22 cellular contexts compared by ENCODE assay signal in the genomic region with DNA sequence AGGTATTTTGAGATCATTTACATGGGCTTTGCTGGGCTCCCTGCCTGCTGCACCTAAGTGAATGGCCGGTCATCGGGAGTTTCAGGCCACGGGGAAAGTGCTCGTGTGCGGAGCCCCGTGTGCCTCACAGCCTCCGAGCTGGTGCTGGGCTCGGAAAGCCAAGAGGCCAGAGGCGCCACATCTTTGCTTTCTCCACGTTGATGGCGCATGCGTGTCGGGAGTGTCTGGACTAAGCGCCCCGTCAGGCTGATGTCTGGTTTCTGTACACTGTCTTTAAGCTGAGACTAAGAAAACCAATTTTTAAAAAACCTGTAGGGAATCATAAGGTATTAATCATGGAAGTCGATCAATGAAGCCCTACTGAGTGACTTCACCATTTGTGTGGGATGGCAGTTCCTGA.
"Had no signal": no experiment of that assay in that cellular context is flagged by ENCODE, and none has a peak within 500 bp of the region (broad histone marks: within the 10 kb centered on the region; RNA-seq: fewer than 3 reads in every experiment).

No MANE protein-coding gene starts in this region.

- DNase-seq: cortex of kidney; dorsolateral prefrontal cortex; effector CD8-positive, alpha-beta T cell; heart right ventricle; hypothalamus; kidney glomerular epithelial cell; mammary epithelial cell; mucosa of descending colon; occipital lobe; pancreas; right lobe of liver; stimulated activated CD4-positive, alpha-beta T cell treated with anti-CD3 and anti-CD28 coated beads, Interleukin-4, amount 100 ng/mL, for 1 hour; stimulated activated CD8-positive, alpha-beta memory T cell treated with anti-CD3 and anti-CD28 coated beads, Interleukin-4, amount 100 ng/mL, for 48 hours had no signal

- H3K27ac ChIP-seq: heart right ventricle, neural progenitor cell, pancreas, right lobe of liver, testis, tibial nerve had no signal

- FAIRE-seq: frontal cortex, islet of Langerhans, pancreas had no signal

- H2AFZ ChIP-seq: neural progenitor cell had no signal

- H3K9me3 Mint-ChIP-seq: natural killer cell treated with Interleukin-12 subunit alpha and Interleukin-12 subunit beta and Interleukin-15 and Interleukin-18, amount 100 ng/mL, for 72 hours; neural progenitor cell; stimulated activated memory B cell treated with anti-CD40 and anti-IgM and Interleukin-4, amounts not matched to agents 10 μg/mL and 1 μg/mL and 100 μg/mL, for 72 hours; stimulated activated naive CD8-positive, alpha-beta T cell treated with anti-CD3 and anti-CD28 coated beads, Interleukin-15, Interleukin-2, amounts not matched to agents 100 ng/mL and 50 ng/mL, for 24 hours had no signal

- H3K4me3 ChIP-seq: dorsolateral prefrontal cortex, heart right ventricle, mucosa of descending colon, neural progenitor cell, pancreas, right lobe of liver, testis, tibial nerve had no signal

- H3K4me3 Mint-ChIP-seq: natural killer cell treated with Interleukin-12 subunit alpha and Interleukin-12 subunit beta and Interleukin-15 and Interleukin-18, amount 100 ng/mL, for 72 hours; neural progenitor cell; stimulated activated memory B cell treated with anti-CD40 and anti-IgM and Interleukin-4, amounts not matched to agents 10 μg/mL and 1 μg/mL and 100 μg/mL, for 72 hours; stimulated activated naive CD8-positive, alpha-beta T cell treated with anti-CD3 and anti-CD28 coated beads, Interleukin-15, Interleukin-2, amounts not matched to agents 100 ng/mL and 50 ng/mL, for 24 hours had no signal

- H3K4me1 ChIP-seq: pancreas, testis had no signal

- H3K9ac ChIP-seq: neural progenitor cell had no signal

- H3K27me3 ChIP-seq: dorsolateral prefrontal cortex, heart right ventricle, neural progenitor cell, pancreas, right lobe of liver, testis, tibial nerve had no signal

- H3K4me2 ChIP-seq: neural progenitor cell had no signal

- H3K4me1 Mint-ChIP-seq: stimulated activated memory B cell treated with anti-CD40 and anti-IgM and Interleukin-4, amounts not matched to agents 10 μg/mL and 1 μg/mL and 100 μg/mL, for 72 hours had no signal

- ATAC-seq: heart right ventricle; natural killer cell treated with Interleukin-12 subunit alpha and Interleukin-12 subunit beta and Interleukin-15 and Interleukin-18, amount 100 ng/mL, for 72 hours; pancreas; right lobe of liver; stimulated activated memory B cell treated with anti-CD40 and anti-IgM and Interleukin-4, amounts not matched to agents 10 μg/mL and 1 μg/mL and 100 μg/mL, for 72 hours had no signal

- H3K27ac Mint-ChIP-seq: neural progenitor cell; progenitor cell of endocrine pancreas; stimulated activated memory B cell treated with anti-CD40 and anti-IgM and Interleukin-4, amounts not matched to agents 10 μg/mL and 1 μg/mL and 100 μg/mL, for 72 hours; stimulated activated naive CD8-positive, alpha-beta T cell treated with anti-CD3 and anti-CD28 coated beads, Interleukin-15, Interleukin-2, amounts not matched to agents 100 ng/mL and 50 ng/mL, for 24 hours had no signal

- H3K27me3 Mint-ChIP-seq: natural killer cell treated with Interleukin-12 subunit alpha and Interleukin-12 subunit beta and Interleukin-15 and Interleukin-18, amount 100 ng/mL, for 72 hours; progenitor cell of endocrine pancreas; stimulated activated memory B cell treated with anti-CD40 and anti-IgM and Interleukin-4, amounts not matched to agents 10 μg/mL and 1 μg/mL and 100 μg/mL, for 72 hours; stimulated activated naive CD8-positive, alpha-beta T cell treated with anti-CD3 and anti-CD28 coated beads, Interleukin-15, Interleukin-2, amounts not matched to agents 100 ng/mL and 50 ng/mL, for 24 hours had no signal

- H3K36me3 Mint-ChIP-seq: neural progenitor cell had no signal

- H3K9me3 ChIP-seq: heart right ventricle, mucosa of descending colon, pancreas, right lobe of liver, testis, tibial nerve had no signal

- H3K36me3 ChIP-seq: neural progenitor cell, pancreas, right lobe of liver had no signal
